1 cellular context compared by ENCODE assay signal in genomic region chr22:37198290-37199102, GRCh38.
TF ChIP-seq lines count a peak whose summit lies in the region.

No MANE protein-coding gene starts in this region.

TF ChIP-seq in HepG2, 621 proteins besides CTCF, POLR2A, EP300 and RAD21 (continued from another document and continues in another):
- TF ChIP-seq PATZ1 (CRISPR knock-in tag; IDR thresholded peaks at IDR 0.05) (peak; percentile 79), IKZF4 (CRISPR knock-in tag; IDR thresholded peaks at IDR 0.05; ENCODE audit: borderline replicate concordance, low read depth, not compliant biosample characterization) (peak; percentile 7), ADNP (CRISPR knock-in tag; IDR thresholded peaks at IDR 0.05) (peak; percentile 96), RXRB (CRISPR knock-in tag; IDR thresholded peaks at IDR 0.05; ENCODE audit: borderline replicate concordance) (0 out of 2 replicates have a peak, but pooled peaks have one; percentile 16), KAT2B (IDR thresholded peaks at IDR 0.05; ENCODE audit: borderline replicate concordance, low read depth, low read length) (no peak), ZNF503 (CRISPR knock-in tag; IDR thresholded peaks at IDR 0.05) (0 out of 2 replicates have a peak, but pooled peaks have one; percentile 7), TIGD3 (CRISPR knock-in tag; IDR thresholded peaks at IDR 0.05; ENCODE audit: borderline replicate concordance) (no peak), ZGPAT (CRISPR knock-in tag; IDR thresholded peaks at IDR 0.05) (no peak; the same call in 1 of the 2 replicates), TSC22D2 (CRISPR knock-in tag; IDR thresholded peaks at IDR 0.05; ENCODE audit: borderline replicate concordance) (peak; percentile 20; the same call in 1 of the 2 replicates), ARNT2 (CRISPR knock-in tag; IDR thresholded peaks at IDR 0.05; ENCODE audit: low read depth) (0 out of 2 replicates have a peak, but pooled peaks have one; percentile 43), ZNF296 (CRISPR knock-in tag; conservative IDR thresholded peaks at IDR 0.05) (no peak), ZNF598 (CRISPR knock-in tag; IDR thresholded peaks at IDR 0.05; ENCODE audit: borderline replicate concordance) (no peak), ZNF441 (CRISPR knock-in tag; IDR thresholded peaks at IDR 0.05; ENCODE audit: borderline replicate concordance) (0 out of 2 replicates have a peak, but pooled peaks have one; percentile 22), ZNF691 (CRISPR knock-in tag; IDR thresholded peaks at IDR 0.05; ENCODE audit: borderline replicate concordance, low read depth) (0 out of 2 replicates have a peak, but pooled peaks have one; percentile 28), STAG1 (CRISPR knock-in tag; IDR thresholded peaks at IDR 0.05) (peak; percentile 68), TEAD3 (CRISPR knock-in tag; optimal IDR thresholded peaks at IDR 0.05; ENCODE audit: borderline replicate concordance) (peak; percentile 21), ZMYM3 (CRISPR knock-in tag; IDR thresholded peaks at IDR 0.05) (peak; percentile 99), LCORL (IDR thresholded peaks at IDR 0.05) (no peak), LCORL (CRISPR knock-in tag; IDR thresholded peaks at IDR 0.05) (peak; percentile 28; the same call in 1 of the 2 replicates), SP1 (IDR thresholded peaks at IDR 0.05) (no peak), SP1 (CRISPR knock-in tag; IDR thresholded peaks at IDR 0.05) (no peak), ZNF883 (CRISPR knock-in tag; IDR thresholded peaks at IDR 0.05; ENCODE audit: not compliant biosample characterization) (peak; percentile 33), ZNF616 (CRISPR knock-in tag; IDR thresholded peaks at IDR 0.05; ENCODE audit: low read depth) (no peak), SCMH1 (CRISPR knock-in tag; IDR thresholded peaks at IDR 0.05; ENCODE audit: borderline replicate concordance) (no peak), ZBTB44 (CRISPR knock-in tag; IDR thresholded peaks at IDR 0.05) (no peak), TMF1 (CRISPR knock-in tag; IDR thresholded peaks at IDR 0.05; ENCODE audit: low read depth) (peak; percentile 39; the same call in 1 of the 2 replicates), PRMT3 (CRISPR knock-in tag; IDR thresholded peaks at IDR 0.05; ENCODE audit: borderline replicate concordance, low read depth) (peak; percentile 46; the same call in 1 of the 2 replicates), MAFF (IDR thresholded peaks at IDR 0.05; ENCODE audit: low read depth, low read length) (no peak), ZNF710 (CRISPR knock-in tag; IDR thresholded peaks at IDR 0.05; ENCODE audit: borderline replicate concordance) (0 out of 2 replicates have a peak, but pooled peaks have one; percentile 10), KDM1A (CRISPR knock-in tag; IDR thresholded peaks at IDR 0.05) (peak; percentile 97), SAP130 (CRISPR knock-in tag; IDR thresholded peaks at IDR 0.05; ENCODE audit: low read depth) (peak; percentile 36; the same call in 1 of the 2 replicates), ZNF451 (CRISPR knock-in tag; IDR thresholded peaks at IDR 0.05) (no peak), ZXDC (CRISPR knock-in tag; IDR thresholded peaks at IDR 0.05) (peak; percentile 54; the same call in 1 of the 2 replicates), PRPF4 (IDR thresholded peaks at IDR 0.05; ENCODE audit: low read depth, low read length, poor library complexity, severe bottlenecking) (no peak), FOXP1 (IDR thresholded peaks at IDR 0.05) (no peak), FOXP1 (CRISPR knock-in tag; IDR thresholded peaks at IDR 0.05) (peak; percentile 19; the same call in 1 of the 2 replicates), JUNB (CRISPR knock-in tag; IDR thresholded peaks at IDR 0.05; ENCODE audit: borderline replicate concordance) (no peak), ZBED4 (CRISPR knock-in tag; IDR thresholded peaks at IDR 0.05; ENCODE audit: borderline replicate concordance) (0 out of 2 replicates have a peak, but pooled peaks have one; percentile 9), YY1 (IDR thresholded peaks at IDR 0.05; ENCODE audit: insufficient read depth, insufficient replicate concordance, low read depth, low read length) (peak; percentile 42), HDAC2 (CRISPR knock-in tag; IDR thresholded peaks at IDR 0.05) (peak; percentile 28; the same call in 1 of the 2 replicates), NR2C2 (CRISPR knock-in tag; IDR thresholded peaks at IDR 0.05; ENCODE audit: borderline replicate concordance) (no peak)
